ENCODE assay signal across 25 cellular contexts in genomic region chr10:95404460-95404858, GRCh38.
A peak's percentile ranks its signal among the peaks of the same experiment; 100 is the strongest.
DNase-seq lines count a peak whose midpoint lies in the region; ATAC-seq and TF ChIP-seq lines count a peak whose summit lies in the region.
"Had no signal": no experiment of that assay in that cellular context is flagged by ENCODE, and none has a peak within 500 bp of the region (broad histone marks: within the 10 kb centered on the region; RNA-seq: fewer than 3 reads in every experiment).

No MANE protein-coding gene starts in this region.

- H3K4me1 Mint-ChIP-seq in neural crest cell: peaks cover 32% of the 10 kb centered on the region
- H3K4me1 Mint-ChIP-seq: T-helper 17 cell had no signal

- peak in 2 of 12 donors; percentile 7 to 8 for TF ChIP-seq CTCF in heart left ventricle (IDR thresholded peaks at IDR 0.05)
- TF ChIP-seq CTCF in neural crest cell (conservative IDR thresholded peaks at IDR 0.05): no peak
- no peak for TF ChIP-seq CTCF in tibial artery (IDR thresholded peaks at IDR 0.05)

- 46 to 57% (median 53%) methylated on average over 7 of the region's 7 CpGs for WGBS in heart left ventricle, 4 donors

- H3K4me3 ChIP-seq in heart left ventricle (no peak overlapping the region), tibial artery (no peak overlapping the region)
- H3K4me3 ChIP-seq: adrenal gland, left lung, PC-9, uterus had no signal

- H3K27me3 ChIP-seq in heart left ventricle (no peaks in the 10 kb centered on the region), tibial artery (no peaks in the 10 kb centered on the region)
- H3K27me3 ChIP-seq: adrenal gland, left lung, uterus had no signal

- intact Hi-C loops in heart left ventricle (cut with DNase I): no loop called here
- intact Hi-C loops in tibial artery (cut with DNase I; ENCODE audit: low total_unique reads): no loop called here

- H3K27ac ChIP-seq in caudate nucleus (ENCODE audit: low read depth, low read length) (peak overlapping the region; percentile 38), heart left ventricle (peak overlapping the region; percentile 63 to 98 (median 90)), tibial artery (peak overlapping the region; percentile 84 to 91)
- H3K27ac ChIP-seq: adrenal gland, left lung, PC-9 had no signal

- no peak for TF ChIP-seq POLR2A in heart left ventricle (IDR thresholded peaks at IDR 0.05)

- H3K36me3 Mint-ChIP-seq in neural crest cell (ENCODE audit: low read depth): peaks cover 8% of the 10 kb centered on the region

- H3K27me3 Mint-ChIP-seq in neural crest cell (ENCODE audit: low read depth): no peaks in the 10 kb centered on the region
- H3K27me3 Mint-ChIP-seq: progenitor cell of endocrine pancreas had no signal

- H3K9me3 ChIP-seq in heart left ventricle: no peaks in the 10 kb centered on the region
- no peaks in the 10 kb centered on the region for H3K9me3 ChIP-seq in tibial artery
- H3K9me3 ChIP-seq: adrenal gland, left lung, uterus had no signal

- H3K4me1 ChIP-seq in heart left ventricle (peaks cover 9 to 92% (median 61%) of the 10 kb centered on the region in 12 donors), tibial artery (peaks cover 0 to 100% (median 53%) of the 10 kb centered on the region in 4 donors)

- peak in 4 of 61 donors; percentile 26 to 39 (median 32) for DNase-seq in caudate nucleus (lab: John Stamatoyannopoulos, UW)
- DNase-seq in heart left ventricle: peak in 2 of 5 donors; percentile 58 to 65
- DNase-seq in neural crest cell (ENCODE audit: low read depth, low spot score): peak; percentile 19
- DNase-seq in tibial artery: no peak
- DNase-seq in GM03348 (ENCODE audit: low spot score): no peak
- DNase-seq in activated CD4-positive, alpha-beta T cell treated with anti-CD3 and anti-CD28 coated beads for 1 hour: no peak
- DNase-seq: activated CD4-positive, alpha-beta T cell treated with anti-CD3 and anti-CD28 coated beads, Interleukin-2, amount 50 U/mL, for 4 hours; activated CD8-positive, alpha-beta memory T cell treated with anti-CD3 and anti-CD28 coated beads, Interleukin-2, amount 50 U/mL, for 4 hours; activated naive CD4-positive, alpha-beta T cell treated with Interleukin-2 at 50 U/mL for 16 hours; adrenal gland; DMS 273 treated with DMSO at 0.1 percent for 48 hours; effector CD4-positive, alpha-beta T cell; EL; KG1; left lung; NCI-H2029; NCI-H526; PC-9; stimulated activated CD4-positive, alpha-beta T cell treated with anti-CD3 and anti-CD28 coated beads, Interleukin-15, amount 100 ng/mL, for 24 hours; stimulated activated CD4-positive, alpha-beta T cell treated with anti-CD3 and anti-CD28 coated beads, Interleukin-4, amount 100 ng/mL, for 4 hours; T-helper 17 cell; uterus had no signal

- H3K36me3 ChIP-seq in heart left ventricle (peaks cover 0 to 91% (median 32%) of the 10 kb centered on the region in 9 donors), tibial artery (peaks cover 73 to 82% (median 78%) of the 10 kb centered on the region in 3 donors)
- H3K36me3 ChIP-seq: adrenal gland, left lung, uterus had no signal

- peaks cover 3% of the 10 kb centered on the region for H3K9me3 Mint-ChIP-seq in neural crest cell
- H3K9me3 Mint-ChIP-seq: activated T-helper 1 cell treated with anti-CD3 and anti-CD28 coated beads, Interleukin-12 subunit alpha, Interleukin-12 subunit beta, Interleukin-2, Interleukin-4 antibody, amounts not matched to agents 30 ng/mL and 10 ng/mL and 1 ng/mL, durations not matched to agents 14 hours and 24 hours and 36 hours had no signal

- peak; percentile 40 to 54 (median 44) for ATAC-seq in heart left ventricle
- no peak for ATAC-seq in HG03520 (IDR thresholded peaks at IDR 0.05; ENCODE audit: unreplicated experiment)
- ATAC-seq: left lung, T-helper 17 cell had no signal

- H3K4me3 Mint-ChIP-seq in neural crest cell: no peak overlapping the region
- H3K4me3 Mint-ChIP-seq: activated T-helper 1 cell treated with anti-CD3 and anti-CD28 coated beads, Interleukin-12 subunit alpha, Interleukin-12 subunit beta, Interleukin-2, Interleukin-4 antibody, amounts not matched to agents 30 ng/mL and 10 ng/mL and 1 ng/mL, durations not matched to agents 14 hours and 24 hours and 36 hours; T-helper 17 cell had no signal

- peak overlapping the region; percentile 75 for H3K27ac Mint-ChIP-seq in neural crest cell (ENCODE audit: unreplicated experiment)
- H3K27ac Mint-ChIP-seq: activated T-helper 1 cell treated with anti-CD3 and anti-CD28 coated beads, Interleukin-12 subunit alpha, Interleukin-12 subunit beta, Interleukin-2, Interleukin-4 antibody, amounts not matched to agents 30 ng/mL and 10 ng/mL and 1 ng/mL, durations not matched to agents 14 hours and 24 hours and 36 hours; progenitor cell of endocrine pancreas; T-helper 17 cell had no signal

Comparison
In these comparisons a context has a peak if more than half of its experiments do, and no peak if none do; other contexts are left out.
1. H3K27ac ChIP-seq: peak in every context shown above with its lines; median percentile 90 in heart left ventricle; 88 in tibial artery; 38 in caudate nucleus.